ENCODE assay signal across 24 cellular contexts in the genomic region with DNA sequence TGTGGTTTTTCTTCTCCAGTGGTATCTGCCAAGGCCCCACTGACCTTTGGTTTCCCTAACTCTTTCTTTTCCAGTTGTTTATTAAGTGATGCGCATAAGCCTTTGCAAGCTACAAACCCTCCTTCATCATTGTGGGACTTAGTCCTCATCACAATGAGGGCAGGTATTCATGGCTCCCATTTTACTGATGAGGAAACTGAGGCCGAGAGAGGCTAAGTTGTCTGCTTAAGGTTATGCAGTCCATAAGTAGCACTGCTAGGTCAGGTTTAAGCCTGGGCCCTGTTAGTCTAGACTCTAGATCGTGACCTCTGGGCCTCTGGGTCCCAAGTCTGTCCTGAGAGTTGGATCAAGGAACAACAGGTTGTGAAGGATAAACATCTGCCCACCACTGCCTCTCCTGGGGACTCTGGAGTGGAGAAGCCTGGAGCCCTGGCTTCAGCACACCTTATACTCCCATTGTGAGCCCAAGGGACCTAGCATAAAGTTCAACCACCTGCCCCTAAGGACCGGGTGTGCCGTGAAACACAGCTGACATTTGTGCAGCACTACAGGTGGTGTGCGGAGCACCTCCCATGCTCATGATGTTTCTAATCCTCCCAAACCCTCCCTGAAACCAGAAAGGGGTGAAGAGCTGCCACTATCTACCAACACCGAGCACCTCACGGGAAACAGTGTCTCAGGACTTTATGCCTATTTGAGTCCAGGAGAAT. TPM values are rescaled to one million over a fixed set of nuclear protein-coding genes. Genes with fewer than 3 reads are reported as not detected.
A peak's percentile ranks its signal among the peaks of the same experiment; 100 is the strongest.
DNase-seq lines count a peak whose midpoint lies in the region; ATAC-seq, FAIRE-seq and TF ChIP-seq lines count a peak whose summit lies in the region.
"Had no signal": no experiment of that assay in that cellular context is flagged by ENCODE, and none has a peak within 500 bp of the region (broad histone marks: within the 10 kb centered on the region; RNA-seq: fewer than 3 reads in every experiment).

No MANE protein-coding gene starts in this region.

- no peaks in the 10 kb centered on the region for H3K36me3 Mint-ChIP-seq in naive thymus-derived CD8-positive, alpha-beta T cell
- H3K36me3 Mint-ChIP-seq: T-cell had no signal

- no peak overlapping the region for H3K4me3 Mint-ChIP-seq in naive thymus-derived CD8-positive, alpha-beta T cell
- H3K4me3 Mint-ChIP-seq: CD4-positive, alpha-beta T cell; T-cell had no signal

- peaks cover 4 to 26% (median 16%) of the 10 kb centered on the region in 5 donors for H3K27me3 Mint-ChIP-seq in naive thymus-derived CD8-positive, alpha-beta T cell

- H3K4me1 Mint-ChIP-seq in naive thymus-derived CD8-positive, alpha-beta T cell, result no peaks in the 10 kb centered on the region
- H3K4me1 Mint-ChIP-seq: T-cell had no signal

- POLR2A ChIA-PET in naive thymus-derived CD8-positive, alpha-beta T cell (lab: Charles Lee), result no interaction called here

- FAIRE-seq in bronchial epithelial cell (lab: Jason Lieb, UNC), result peak; percentile 40
- FAIRE-seq: A549, GM12892, GM18507, H1 had no signal

- H3K36me3 ChIP-seq in bronchial epithelial cell (ENCODE audit: control insufficient read depth, insufficient read depth, low read length), result no peaks in the 10 kb centered on the region
- H3K36me3 ChIP-seq: MG63 had no signal

- TF ChIP-seq CTCF in bronchial epithelial cell (IDR thresholded peaks at IDR 0.05; ENCODE audit: insufficient read depth, low read length, severe bottlenecking), result no peak

- no peaks in the 10 kb centered on the region for H3K9me3 Mint-ChIP-seq in naive thymus-derived CD8-positive, alpha-beta T cell
- H3K9me3 Mint-ChIP-seq: CD4-positive, alpha-beta T cell; T-cell had no signal

- no peak for ATAC-seq in naive thymus-derived CD8-positive, alpha-beta T cell
- ATAC-seq: A549, SK-N-SH treated with all-trans-retinoic acid at 6 μM for 48 hours, T-cell had no signal

- no peak overlapping the region for H3K4me3 ChIP-seq in bronchial epithelial cell (ENCODE audit: low read depth, low read length)
- H3K4me3 ChIP-seq: A549, MG63 had no signal

- peaks cover 6% of the 10 kb centered on the region for H3K27me3 ChIP-seq in bronchial epithelial cell (ENCODE audit: control insufficient read depth, insufficient read depth, low read length)

- peak; percentile 32 for DNase-seq in DMS153 (lab: John Stamatoyannopoulos, UW)
- DNase-seq in NCI-H1436 (lab: John Stamatoyannopoulos, UW), result peak; percentile 53
- peak; percentile 62 for DNase-seq in NCI-H510A treated with DMSO at 0.1 percent for 48 hours (lab: John Stamatoyannopoulos, UW)
- DNase-seq in bronchial epithelial cell (ENCODE audit: low read depth), result no peak
- DNase-seq in HK-2 (ENCODE audit: unreplicated experiment), result no peak
- DNase-seq in HPDE6-E6E7 (ENCODE audit: extremely low spot score), result no peak
- DNase-seq in naive thymus-derived CD8-positive, alpha-beta T cell, result no peak
- DNase-seq: Calu3; CD4-positive, alpha-beta T cell; DMS79; Kasumi-1; MG63; NCI-H1048; NCI-H1694; NCI-H82; OCI-M1; SIG-M5; T-cell had no signal

- no peak overlapping the region for H3K27ac Mint-ChIP-seq in naive thymus-derived CD8-positive, alpha-beta T cell
- H3K27ac Mint-ChIP-seq: CD4-positive, alpha-beta T cell; T-cell had no signal

RNA-seq across cellular contexts. Expression of gene KCNH6, which starts 5.2 kb away (rescaled TPM):
- total RNA-seq in bronchial epithelial cell, result not detected in 2 replicates
- total RNA-seq in naive thymus-derived CD8-positive, alpha-beta T cell, result not detected
- polyA plus RNA-seq in naive thymus-derived CD8-positive, alpha-beta T cell, result not detected
- total RNA-seq: Calu3; CD4-positive, alpha-beta T cell; NCI-H460; T-cell had no signal
- polyA plus RNA-seq: A549 had no signal

RNA-seq across cellular contexts. Expression of gene DCAF7, which starts 32.3 kb away (rescaled TPM):
- 9.5 and 10.6 TPM in 2 replicates for total RNA-seq in bronchial epithelial cell
- 10 to 100 TPM; 70.4 to 76.0 TPM for total RNA-seq in naive thymus-derived CD8-positive, alpha-beta T cell
- 10 to 100 TPM; 57.8 to 77.5 (median 75.6) TPM for polyA plus RNA-seq in naive thymus-derived CD8-positive, alpha-beta T cell

RNA-seq across cellular contexts. Expression of gene ACE, which starts 41.1 kb away (rescaled TPM):
- 0.13 TPM in 1 of 2 replicates, not detected in the other for total RNA-seq in bronchial epithelial cell
- total RNA-seq in naive thymus-derived CD8-positive, alpha-beta T cell, result 1 to 10 TPM; 1.2 to 1.9 TPM
- polyA plus RNA-seq in naive thymus-derived CD8-positive, alpha-beta T cell, result under 1 TPM in 1 of 3 donors, not detected in 2; 0.15 TPM

Comparison
In these comparisons a context has a peak if more than half of its experiments do, and no peak if none do; other contexts are left out.
1. DNase-seq: peak in DMS153 (single experiment), NCI-H1436 (single experiment) and NCI-H510A treated with DMSO at 0.1 percent for 48 hours (single experiment); none in bronchial epithelial cell (single experiment), HK-2 (single experiment), HPDE6-E6E7 (single experiment) and naive thymus-derived CD8-positive, alpha-beta T cell (0 of 10).